1 cellular context compared by ENCODE assay signal in the genomic region with DNA sequence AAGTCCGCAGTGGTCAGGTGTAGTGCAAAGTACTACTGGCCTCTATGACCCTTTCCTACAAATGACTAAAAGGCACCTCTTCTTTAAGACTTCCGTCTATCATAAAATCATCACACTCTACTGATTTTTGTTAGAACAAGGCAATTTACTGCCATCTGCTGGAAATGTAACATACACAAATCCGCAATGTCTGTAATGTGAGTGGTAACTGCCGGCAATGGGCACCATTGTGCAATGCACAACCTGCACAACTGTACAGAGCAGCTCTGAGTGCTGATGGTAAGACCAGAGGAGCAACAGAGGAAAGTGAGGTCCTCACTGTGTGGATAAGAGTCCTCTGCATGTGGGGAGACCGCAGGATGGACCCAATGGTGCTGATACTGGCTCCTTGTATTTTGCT.
A peak's percentile ranks its signal among the peaks of the same experiment; 100 is the strongest.
TF ChIP-seq lines count a peak whose summit lies in the region.

No MANE protein-coding gene starts in this region.

TF ChIP-seq in K562, 482 proteins besides CTCF, POLR2A, EP300 and RAD21 (continued from another document):
- TF ChIP-seq, protein P1, sequence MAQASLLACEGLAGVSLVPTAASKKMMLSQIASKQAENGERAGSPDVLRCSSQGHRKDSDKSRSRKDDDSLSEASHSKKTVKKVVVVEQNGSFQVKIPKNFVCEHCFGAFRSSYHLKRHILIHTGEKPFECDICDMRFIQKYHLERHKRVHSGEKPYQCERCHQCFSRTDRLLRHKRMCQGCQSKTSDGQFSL (CRISPR knock-in tag; IDR thresholded peaks at IDR 0.05) = no peak
- TF ChIP-seq, protein P1 (tag; IDR thresholded peaks at IDR 0.05) = no peak
- TF ChIP-seq POLR3G (IDR thresholded peaks at IDR 0.05; ENCODE audit: extremely low read depth, insufficient read length, insufficient replicate concordance) = no peak
- TF ChIP-seq ZNF217 (CRISPR knock-in tag; IDR thresholded peaks at IDR 0.05) = no peak
- TF ChIP-seq, protein P2, sequence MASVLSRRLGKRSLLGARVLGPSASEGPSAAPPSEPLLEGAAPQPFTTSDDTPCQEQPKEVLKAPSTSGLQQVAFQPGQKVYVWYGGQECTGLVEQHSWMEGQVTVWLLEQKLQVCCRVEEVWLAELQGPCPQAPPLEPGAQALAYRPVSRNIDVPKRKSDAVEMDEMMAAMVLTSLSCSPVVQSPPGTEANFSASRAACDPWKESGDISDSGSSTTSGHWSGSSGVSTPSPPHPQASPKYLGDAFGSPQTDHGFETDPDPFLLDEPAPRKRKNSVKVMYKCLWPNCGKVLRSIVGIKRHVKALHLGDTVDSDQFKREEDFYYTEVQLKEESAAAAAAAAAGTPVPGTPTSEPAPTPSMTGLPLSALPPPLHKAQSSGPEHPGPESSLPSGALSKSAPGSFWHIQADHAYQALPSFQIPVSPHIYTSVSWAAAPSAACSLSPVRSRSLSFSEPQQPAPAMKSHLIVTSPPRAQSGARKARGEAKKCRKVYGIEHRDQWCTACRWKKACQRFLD (CRISPR knock-in tag; IDR thresholded peaks at IDR 0.05) = no peak
- no peak for TF ChIP-seq MTA2 (IDR thresholded peaks at IDR 0.05; ENCODE audit: low read depth)
- TF ChIP-seq, protein P3, sequence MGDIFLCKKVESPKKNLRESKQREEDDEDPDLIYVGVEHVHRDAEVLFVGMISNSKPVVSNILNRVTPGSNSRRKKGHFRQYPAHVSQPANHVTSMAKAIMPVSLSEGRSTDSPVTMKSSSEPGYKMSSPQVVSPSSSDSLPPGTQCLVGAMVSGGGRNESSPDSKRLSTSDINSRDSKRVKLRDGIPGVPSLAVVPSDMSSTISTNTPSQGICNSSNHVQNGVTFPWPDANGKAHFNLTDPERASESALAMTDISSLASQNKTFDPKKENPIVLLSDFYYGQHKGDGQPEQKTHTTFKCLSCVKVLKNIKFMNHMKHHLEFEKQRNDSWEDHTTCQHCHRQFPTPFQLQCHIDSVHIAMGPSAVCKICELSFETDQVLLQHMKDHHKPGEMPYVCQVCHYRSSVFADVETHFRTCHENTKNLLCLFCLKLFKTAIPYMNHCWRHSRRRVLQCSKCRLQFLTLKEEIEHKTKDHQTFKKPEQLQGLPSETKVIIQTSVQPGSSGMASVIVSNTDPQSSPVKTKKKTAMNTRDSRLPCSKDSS (IDR thresholded peaks at IDR 0.05; ENCODE audit: low read depth, partially characterized antibody) = no peak
- peak; percentile 61; the same call in 1 of the 2 replicates for TF ChIP-seq ZNF24 (IDR thresholded peaks at IDR 0.05)
- TF ChIP-seq SMC3 (conservative IDR thresholded peaks at IDR 0.05; ENCODE audit: insufficient read depth, low read depth, low read length) = peak; percentile 30; the same call in 1 of the 2 replicates
- TF ChIP-seq MAFG (tag; conservative IDR thresholded peaks at IDR 0.05) = no peak
- TF ChIP-seq ZNF165 (CRISPR knock-in tag; IDR thresholded peaks at IDR 0.05; ENCODE audit: borderline replicate concordance) = no peak
- TF ChIP-seq POLR3A (IDR thresholded peaks at IDR 0.05; ENCODE audit: borderline replicate concordance, extremely low read depth, insufficient read depth, insufficient read length) = no peak
- TF ChIP-seq RBFOX2 (IDR thresholded peaks at IDR 0.05; ENCODE audit: low read depth, low read length) = no peak
- TF ChIP-seq ZZZ3 (IDR thresholded peaks at IDR 0.05) = no peak
- TF ChIP-seq, protein P4, sequence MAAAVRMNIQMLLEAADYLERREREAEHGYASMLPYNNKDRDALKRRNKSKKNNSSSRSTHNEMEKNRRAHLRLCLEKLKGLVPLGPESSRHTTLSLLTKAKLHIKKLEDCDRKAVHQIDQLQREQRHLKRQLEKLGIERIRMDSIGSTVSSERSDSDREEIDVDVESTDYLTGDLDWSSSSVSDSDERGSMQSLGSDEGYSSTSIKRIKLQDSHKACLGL (CRISPR knock-in tag; IDR thresholded peaks at IDR 0.05; ENCODE audit: borderline replicate concordance, poor library complexity, severe bottlenecking) = no peak
- TF ChIP-seq, protein P5, sequence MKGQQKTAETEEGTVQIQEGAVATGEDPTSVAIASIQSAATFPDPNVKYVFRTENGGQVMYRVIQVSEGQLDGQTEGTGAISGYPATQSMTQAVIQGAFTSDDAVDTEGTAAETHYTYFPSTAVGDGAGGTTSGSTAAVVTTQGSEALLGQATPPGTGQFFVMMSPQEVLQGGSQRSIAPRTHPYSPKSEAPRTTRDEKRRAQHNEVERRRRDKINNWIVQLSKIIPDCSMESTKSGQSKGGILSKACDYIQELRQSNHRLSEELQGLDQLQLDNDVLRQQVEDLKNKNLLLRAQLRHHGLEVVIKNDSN (CRISPR knock-in tag; IDR thresholded peaks at IDR 0.05) = no peak
- no peak for TF ChIP-seq YBX1 (IDR thresholded peaks at IDR 0.05)
- no peak for TF ChIP-seq SP1 (CRISPR knock-in tag; IDR thresholded peaks at IDR 0.05)
- TF ChIP-seq, protein P6, sequence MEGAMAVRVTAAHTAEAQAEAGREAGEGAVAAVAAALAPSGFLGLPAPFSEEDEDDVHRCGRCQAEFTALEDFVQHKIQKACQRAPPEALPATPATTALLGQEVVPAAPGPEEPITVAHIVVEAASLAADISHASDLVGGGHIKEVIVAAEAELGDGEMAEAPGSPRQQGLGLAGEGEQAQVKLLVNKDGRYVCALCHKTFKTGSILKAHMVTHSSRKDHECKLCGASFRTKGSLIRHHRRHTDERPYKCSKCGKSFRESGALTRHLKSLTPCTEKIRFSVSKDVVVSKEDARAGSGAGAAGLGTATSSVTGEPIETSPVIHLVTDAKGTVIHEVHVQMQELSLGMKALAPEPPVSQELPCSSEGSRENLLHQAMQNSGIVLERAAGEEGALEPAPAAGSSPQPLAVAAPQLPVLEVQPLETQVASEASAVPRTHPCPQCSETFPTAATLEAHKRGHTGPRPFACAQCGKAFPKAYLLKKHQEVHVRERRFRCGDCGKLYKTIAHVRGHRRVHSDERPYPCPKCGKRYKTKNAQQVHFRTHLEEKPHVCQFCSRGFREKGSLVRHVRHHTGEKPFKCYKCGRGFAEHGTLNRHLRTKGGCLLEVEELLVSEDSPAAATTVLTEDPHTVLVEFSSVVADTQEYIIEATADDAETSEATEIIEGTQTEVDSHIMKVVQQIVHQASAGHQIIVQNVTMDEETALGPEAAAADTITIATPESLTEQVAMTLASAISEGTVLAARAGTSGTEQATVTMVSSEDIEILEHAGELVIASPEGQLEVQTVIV (CRISPR knock-in tag; IDR thresholded peaks at IDR 0.05; ENCODE audit: borderline replicate concordance) = no peak
- no peak for TF ChIP-seq ELF4 (CRISPR knock-in tag; IDR thresholded peaks at IDR 0.05)
- no peak for TF ChIP-seq CBX8 (IDR thresholded peaks at IDR 0.05; ENCODE audit: borderline replicate concordance, extremely low read depth, low read depth, low read length, poor library complexity, severe bottlenecking)
- TF ChIP-seq KAT8 (IDR thresholded peaks at IDR 0.05; ENCODE audit: low read depth) = no peak
- no peak for TF ChIP-seq FOXK1 (CRISPR knock-in tag; IDR thresholded peaks at IDR 0.05; ENCODE audit: borderline replicate concordance)
- TF ChIP-seq XRCC4 (IDR thresholded peaks at IDR 0.05; ENCODE audit: extremely low read depth, insufficient read depth, insufficient read length) = no peak
- TF ChIP-seq NFE2 (IDR thresholded peaks at IDR 0.05; ENCODE audit: low read depth) = no peak
- TF ChIP-seq, protein P7, sequence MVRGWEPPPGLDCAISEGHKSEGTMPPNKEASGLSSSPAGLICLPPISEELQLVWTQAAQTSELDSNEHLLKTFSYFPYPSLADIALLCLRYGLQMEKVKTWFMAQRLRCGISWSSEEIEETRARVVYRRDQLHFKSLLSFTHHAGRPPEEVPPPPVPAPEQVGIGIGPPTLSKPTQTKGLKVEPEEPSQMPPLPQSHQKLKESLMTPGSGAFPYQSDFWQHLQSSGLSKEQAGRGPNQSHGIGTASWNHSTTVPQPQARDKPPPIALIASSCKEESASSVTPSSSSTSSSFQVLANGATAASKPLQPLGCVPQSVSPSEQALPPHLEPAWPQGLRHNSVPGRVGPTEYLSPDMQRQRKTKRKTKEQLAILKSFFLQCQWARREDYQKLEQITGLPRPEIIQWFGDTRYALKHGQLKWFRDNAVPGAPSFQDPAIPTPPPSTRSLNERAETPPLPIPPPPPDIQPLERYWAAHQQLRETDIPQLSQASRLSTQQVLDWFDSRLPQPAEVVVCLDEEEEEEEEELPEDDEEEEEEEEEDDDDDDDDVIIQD (CRISPR knock-in tag; IDR thresholded peaks at IDR 0.05) = no peak
- TF ChIP-seq, protein P8, sequence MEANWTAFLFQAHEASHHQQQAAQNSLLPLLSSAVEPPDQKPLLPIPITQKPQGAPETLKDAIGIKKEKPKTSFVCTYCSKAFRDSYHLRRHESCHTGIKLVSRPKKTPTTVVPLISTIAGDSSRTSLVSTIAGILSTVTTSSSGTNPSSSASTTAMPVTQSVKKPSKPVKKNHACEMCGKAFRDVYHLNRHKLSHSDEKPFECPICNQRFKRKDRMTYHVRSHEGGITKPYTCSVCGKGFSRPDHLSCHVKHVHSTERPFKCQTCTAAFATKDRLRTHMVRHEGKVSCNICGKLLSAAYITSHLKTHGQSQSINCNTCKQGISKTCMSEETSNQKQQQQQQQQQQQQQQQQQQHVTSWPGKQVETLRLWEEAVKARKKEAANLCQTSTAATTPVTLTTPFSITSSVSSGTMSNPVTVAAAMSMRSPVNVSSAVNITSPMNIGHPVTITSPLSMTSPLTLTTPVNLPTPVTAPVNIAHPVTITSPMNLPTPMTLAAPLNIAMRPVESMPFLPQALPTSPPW (CRISPR knock-in tag; IDR thresholded peaks at IDR 0.05) = no peak
- 0 out of 2 replicates have a peak, but pooled peaks have one; percentile 5 for TF ChIP-seq ETV1 (tag; conservative IDR thresholded peaks at IDR 0.05; ENCODE audit: low read depth)
- no peak for TF ChIP-seq NR1H2 (CRISPR knock-in tag; IDR thresholded peaks at IDR 0.05)
- no peak for TF ChIP-seq RBM22 (IDR thresholded peaks at IDR 0.05; ENCODE audit: low read depth, low read length, poor library complexity, severe bottlenecking)
- TF ChIP-seq CEBPG (CRISPR knock-in tag; IDR thresholded peaks at IDR 0.05) = peak; percentile 69
- peak; percentile 7 to 66; a peak in 2 of 4 replicates for TF ChIP-seq CEBPG (tag; conservative IDR thresholded peaks at IDR 0.05 in 1 of 2, IDR thresholded peaks at IDR 0.05 in 1 of 2)
- TF ChIP-seq RBM25 (IDR thresholded peaks at IDR 0.05; ENCODE audit: low read depth, low read length, severe bottlenecking) = peak; percentile 35
- TF ChIP-seq E2F3 (CRISPR knock-in tag; IDR thresholded peaks at IDR 0.05) = no peak
- TF ChIP-seq MCM7 (IDR thresholded peaks at IDR 0.05) = no peak
TF ChIP-seq in K562: peak in this region for 6.
